ENCODE assay signal across 20 cellular contexts in the genomic region with DNA sequence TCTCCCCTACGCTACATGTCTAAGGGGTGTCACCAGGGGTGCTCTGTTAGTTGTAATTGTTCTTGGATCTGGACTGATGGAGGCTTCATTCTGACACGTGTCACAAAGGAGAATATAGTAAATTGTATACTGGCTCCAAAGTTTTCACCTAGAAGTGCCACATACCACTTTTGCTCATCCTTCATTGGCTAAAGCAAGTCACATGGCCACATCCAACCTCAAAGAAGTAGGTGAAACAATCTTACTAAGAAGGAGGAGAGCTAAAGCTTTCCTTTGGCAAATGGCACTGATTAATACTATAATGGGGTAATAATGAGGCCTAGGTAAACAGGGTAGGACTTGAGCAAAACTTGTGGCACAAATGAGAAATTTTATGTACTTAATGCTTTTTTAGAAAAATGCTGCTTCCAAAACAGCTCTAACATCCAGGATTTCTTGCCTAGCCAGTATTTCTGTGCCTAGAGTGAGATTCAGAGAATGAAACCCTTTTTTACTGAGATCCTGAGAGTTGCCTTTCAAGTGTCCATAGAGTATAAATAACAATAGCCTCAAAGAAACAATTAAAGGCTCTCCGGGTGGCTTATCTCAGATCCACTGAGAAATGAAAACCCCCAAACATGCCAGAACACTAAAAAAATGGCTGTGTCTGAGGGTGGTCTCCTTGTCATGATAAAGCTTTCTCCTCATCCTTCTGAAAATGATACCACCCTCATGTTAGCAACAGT. TPM values are rescaled to one million over a fixed set of nuclear protein-coding genes. Genes with fewer than 3 reads are reported as not detected.
"Had no signal": no experiment of that assay in that cellular context is flagged by ENCODE, and none has a peak within 500 bp of the region (broad histone marks: within the 10 kb centered on the region; RNA-seq: fewer than 3 reads in every experiment).

No MANE protein-coding gene starts in this region.

- H3K27me3 Mint-ChIP-seq: activated CD4-positive, alpha-beta T cell treated with anti-CD3 and anti-CD28 coated beads, Interleukin-2, amount 10 ng/mL, durations not matched to agents 24 days and 14 days had no signal

- H3K27ac ChIP-seq: brain microvascular endothelial cell, epithelial cell of prostate, hepatocyte, spleen had no signal

- ATAC-seq: activated CD8-positive, alpha-beta T cell treated with anti-CD3 and anti-CD28 coated beads, Interleukin-2, amount 10 ng/mL, durations not matched to agents 7 days and 5 days; naive thymus-derived CD8-positive, alpha-beta T cell had no signal

- H3K79me2 ChIP-seq: hepatocyte had no signal

- H3K4me2 ChIP-seq: hepatocyte had no signal

- H3K9me3 Mint-ChIP-seq: activated CD4-positive, alpha-beta T cell treated with anti-CD3 and anti-CD28 coated beads, Interleukin-2, amount 10 ng/mL, durations not matched to agents 24 days and 14 days; activated naive CD4-positive, alpha-beta T cell treated with anti-CD3 and anti-CD28 coated beads for 36 hours; activated T-cell treated with anti-CD3 and anti-CD28 coated beads, Interleukin-2, amount 50 U/mL, for 24 hours had no signal

- H3K36me3 Mint-ChIP-seq: naive thymus-derived CD8-positive, alpha-beta T cell had no signal

- H3K9me3 ChIP-seq: spleen had no signal

- H3K27me3 ChIP-seq: brain microvascular endothelial cell, hepatocyte had no signal

- H2AFZ ChIP-seq: hepatocyte had no signal

- H3K4me3 Mint-ChIP-seq: activated CD4-positive, alpha-beta T cell treated with anti-CD3 and anti-CD28 coated beads, Interleukin-2, amount 10 ng/mL, durations not matched to agents 24 days and 14 days; activated CD8-positive, alpha-beta T cell treated with anti-CD3 and anti-CD28 coated beads, Interleukin-2, amount 10 ng/mL, durations not matched to agents 7 days and 5 days; activated naive CD4-positive, alpha-beta T cell treated with anti-CD3 and anti-CD28 coated beads for 36 hours; activated T-cell treated with anti-CD3 and anti-CD28 coated beads, Interleukin-2, amount 50 U/mL, for 24 hours; endodermal cell; naive thymus-derived CD8-positive, alpha-beta T cell had no signal

- H3K27ac Mint-ChIP-seq: activated CD4-positive, alpha-beta T cell treated with anti-CD3 and anti-CD28 coated beads, Interleukin-2, amount 10 ng/mL, durations not matched to agents 24 days and 14 days; activated CD8-positive, alpha-beta T cell treated with anti-CD3 and anti-CD28 coated beads, Interleukin-2, amount 10 ng/mL, durations not matched to agents 7 days and 5 days; activated naive CD4-positive, alpha-beta T cell treated with anti-CD3 and anti-CD28 coated beads for 36 hours; activated T-cell treated with anti-CD3 and anti-CD28 coated beads, Interleukin-2, amount 50 U/mL, for 24 hours; endodermal cell; naive thymus-derived CD8-positive, alpha-beta T cell had no signal

- H3K4me1 ChIP-seq: spleen had no signal

- DNase-seq: activated CD4-positive, alpha-beta T cell treated with anti-CD3 and anti-CD28 coated beads, Interleukin-2, amount 10 ng/mL, durations not matched to agents 24 days and 14 days; activated CD8-positive, alpha-beta T cell treated with anti-CD3 and anti-CD28 coated beads, Interleukin-2, amount 10 ng/mL, durations not matched to agents 7 days and 5 days; activated naive CD4-positive, alpha-beta T cell treated with anti-CD3 and anti-CD28 coated beads for 36 hours; activated T-cell treated with anti-CD3 and anti-CD28 coated beads, Interleukin-2, amount 50 U/mL, for 24 hours; brain microvascular endothelial cell; central memory CD4-positive, alpha-beta T cell; foreskin fibroblast; mesendoderm; naive thymus-derived CD8-positive, alpha-beta T cell; occipital lobe; posterior cingulate gyrus; retina; spleen; stimulated activated CD8-positive, alpha-beta memory T cell treated with anti-CD3 and anti-CD28 coated beads, Interleukin-4, amount 100 ng/mL, for 48 hours; stimulated activated naive CD4-positive, alpha-beta T cell; T-helper 1 cell; T-helper 9 cell had no signal

RNA-seq across cellular contexts. Expression of a gene that starts 34.7 kb away (rescaled TPM):
- total RNA-seq: naive thymus-derived CD8-positive, alpha-beta T cell had no signal
